In the genomic region with DNA sequence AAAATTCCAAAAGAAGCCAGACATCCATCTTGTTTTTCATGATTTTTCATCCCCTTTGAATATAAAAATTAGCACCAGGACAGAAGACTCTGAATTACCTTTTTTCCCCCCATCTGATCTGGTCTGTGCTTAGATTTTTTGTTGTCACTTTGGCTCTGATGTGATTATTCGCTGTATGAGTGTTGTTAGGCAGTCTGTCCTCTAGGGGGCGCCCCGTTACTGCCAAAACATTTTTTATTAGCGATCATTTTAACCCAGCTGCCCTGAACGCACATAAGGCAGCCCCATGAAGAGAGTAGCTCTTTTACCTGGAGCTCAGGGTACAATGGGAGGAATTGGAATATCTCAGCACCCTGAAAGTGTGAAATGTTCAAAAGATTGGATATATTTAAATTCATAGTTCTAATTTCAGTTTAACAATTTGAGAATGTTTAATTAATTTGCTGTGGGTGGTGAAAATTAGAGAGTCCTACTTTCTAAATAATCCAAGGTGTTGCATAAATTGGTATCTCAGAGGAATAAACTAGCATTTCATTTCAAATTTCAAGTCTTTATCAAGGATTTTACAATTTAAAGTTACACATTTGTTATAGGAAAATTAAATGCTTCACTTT, we compare ENCODE assay signal across 8 cellular contexts.
A peak's percentile ranks its signal among the peaks of the same experiment; 100 is the strongest.
DNase-seq lines count a peak whose midpoint lies in the region; ATAC-seq and TF ChIP-seq lines count a peak whose summit lies in the region.

No MANE protein-coding gene starts in this region.

- DNase-seq in AG09309 (ENCODE audit: low read depth) (peak; percentile 3), HAP-1 (ENCODE audit: low spot score in 2 of 2) (peak; percentile 70 to 85), NCI-H524 (lab: John Stamatoyannopoulos, UW) (peak; percentile 48 to 74), chondrocyte (ENCODE audit: low spot score) (no peak), left kidney (ENCODE audit: low read depth, low spot score) (peak; percentile 88)
- peak; percentile 90 for DNase-seq in activated CD4-positive, alpha-beta T cell treated with anti-CD3 and anti-CD28 coated beads for 36 hours
- peak; percentile 87 for DNase-seq in stimulated activated CD4-positive, alpha-beta T cell treated with anti-CD3 and anti-CD28 coated beads, Interleukin-4, amount 100 ng/mL, for 24 hours

- H3K36me3 Mint-ChIP-seq in activated CD4-positive, alpha-beta T cell treated with anti-CD3 and anti-CD28 coated beads for 36 hours (ENCODE audit: low read depth): peaks cover 35% of the 10 kb centered on the region
- H3K36me3 Mint-ChIP-seq in chondrocyte (ENCODE audit: low read depth): peaks cover 28% of the 10 kb centered on the region

- no peaks in the 10 kb centered on the region for H3K9me3 ChIP-seq in HAP-1

- no peaks in the 10 kb centered on the region for H3K4me1 Mint-ChIP-seq in activated CD4-positive, alpha-beta T cell treated with anti-CD3 and anti-CD28 coated beads for 36 hours
- H3K4me1 Mint-ChIP-seq in chondrocyte (ENCODE audit: low read depth): peaks cover 3% of the 10 kb centered on the region

- peaks cover 48% of the 10 kb centered on the region for H3K36me3 ChIP-seq in HAP-1 (replicated peaks)

- POLR2A ChIA-PET in activated CD4-positive, alpha-beta T cell treated with anti-CD3 and anti-CD28 coated beads for 36 hours (lab: Charles Lee): interaction anchor here (0.6 kb wide), 1 partner anchor 121 kb away, joined by 3 read pairs; no protein-coding TSS in a partner anchor

- H3K4me3 ChIP-seq in AG09309 (ENCODE audit: control insufficient read depth, low read depth, low read length) (no peak overlapping the region), HAP-1 (no peak overlapping the region)

- ATAC-seq in activated CD4-positive, alpha-beta T cell treated with anti-CD3 and anti-CD28 coated beads for 36 hours: peak; percentile 91
- no peak for ATAC-seq in GM18858 (IDR thresholded peaks at IDR 0.05; ENCODE audit: unreplicated experiment)

- intact Hi-C loops in activated CD4-positive, alpha-beta T cell treated with anti-CD3 and anti-CD28 coated beads for 36 hours (cut with DNase I, micrococcal nuclease): loop anchor here (1.0 kb wide), 4 partner anchors 65 to 238 kb away; partner anchors contain the start of gene RPL7L1 (in 1 of the 2)

- H3K4me3 Mint-ChIP-seq in activated CD4-positive, alpha-beta T cell treated with anti-CD3 and anti-CD28 coated beads for 36 hours: no peak overlapping the region
- H3K4me3 Mint-ChIP-seq in chondrocyte (ENCODE audit: unreplicated experiment): no peak overlapping the region

- peaks cover 2% of the 10 kb centered on the region for H3K4me1 ChIP-seq in HAP-1

- no peaks in the 10 kb centered on the region for H3K27me3 ChIP-seq in HAP-1 (ENCODE audit: low read depth)

- TF ChIP-seq CTCF in AG09309 (IDR thresholded peaks at IDR 0.05; ENCODE audit: control insufficient read depth, insufficient read depth, low read depth, low read length, missing control alignments): peak; percentile 84
- peak; percentile 99 for TF ChIP-seq CTCF in chondrocyte (IDR thresholded peaks at IDR 0.05)

- H3K27ac Mint-ChIP-seq in activated CD4-positive, alpha-beta T cell treated with anti-CD3 and anti-CD28 coated beads for 36 hours: no peak overlapping the region
- H3K27ac Mint-ChIP-seq in chondrocyte (ENCODE audit: unreplicated experiment): peak overlapping the region; percentile 14

- CTCF ChIA-PET in activated CD4-positive, alpha-beta T cell treated with anti-CD3 and anti-CD28 coated beads for 36 hours (lab: Charles Lee): interaction anchor here (0.5 to 4.4 kb wide), 30 partner anchors 9 to 669 kb away, joined by 3 to 54 read pairs (median 5); partner anchors contain the start of gene RPL7L1

- H3K27me3 Mint-ChIP-seq in activated CD4-positive, alpha-beta T cell treated with anti-CD3 and anti-CD28 coated beads for 36 hours: no peaks in the 10 kb centered on the region
- no peaks in the 10 kb centered on the region for H3K27me3 Mint-ChIP-seq in chondrocyte (ENCODE audit: low read depth)

- H3K9me3 Mint-ChIP-seq in activated CD4-positive, alpha-beta T cell treated with anti-CD3 and anti-CD28 coated beads for 36 hours (ENCODE audit: low read depth): no peaks in the 10 kb centered on the region
- no peaks in the 10 kb centered on the region for H3K9me3 Mint-ChIP-seq in chondrocyte (ENCODE audit: low read depth)

- in situ Hi-C loops in HAP-1 (cut with MboI; ENCODE audit: low sequenced_read_pairs): loop anchor here (5.0 kb wide), 1 partner anchor 216 kb away; the partner anchor contains the start of gene RPL7L1
